ENCODE assay signal across 12 cellular contexts in genomic region chr14:100617715-100618693, GRCh38. TPM values are rescaled to one million over a fixed set of nuclear protein-coding genes. Genes with fewer than 3 reads are reported as not detected.
DNase-seq lines count a peak whose midpoint lies in the region; ATAC-seq, FAIRE-seq and TF ChIP-seq lines count a peak whose summit lies in the region.
"Had no signal": no experiment of that assay in that cellular context is flagged by ENCODE, and none has a peak within 500 bp of the region (broad histone marks: within the 10 kb centered on the region; RNA-seq: fewer than 3 reads in every experiment).

No MANE protein-coding gene starts in this region.

- H3K9me3 ChIP-seq in T-helper 17 cell (ENCODE audit: control insufficient read depth, low read length, poor library complexity, severe bottlenecking) = no peaks in the 10 kb centered on the region

- H3K27ac Mint-ChIP-seq in T-helper 17 cell = peak overlapping the region; percentile 82
- H3K27ac Mint-ChIP-seq in mesothelial cell of epicardium = no peak overlapping the region

- H3K4me1 Mint-ChIP-seq in T-helper 17 cell (peaks cover 9% of the 10 kb centered on the region), mesothelial cell of epicardium (peaks cover 11% of the 10 kb centered on the region)

- no peaks in the 10 kb centered on the region for H3K9me3 Mint-ChIP-seq in mesothelial cell of epicardium

- no peak for FAIRE-seq in GM12891 (lab: Jason Lieb, UNC)

- H3K36me3 Mint-ChIP-seq in T-helper 17 cell (ENCODE audit: low read depth) (no peaks in the 10 kb centered on the region), mesothelial cell of epicardium (no peaks in the 10 kb centered on the region)

- TF ChIP-seq POLR2A in GM12891 (IDR thresholded peaks at IDR 0.05; ENCODE audit: low read depth, low read length) = no peak

- H3K4me3 Mint-ChIP-seq in T-helper 17 cell (no peak overlapping the region), mesothelial cell of epicardium (no peak overlapping the region)

- DNase-seq in GF-D8 (lab: John Stamatoyannopoulos, UW) (peak; percentile 46), T-helper 17 cell (peak in 1 of 3 donors; percentile 5), globus pallidus (ENCODE audit: low spot score) (peak; percentile 83), retina (peak; percentile 73), mesothelial cell of epicardium (ENCODE audit: low spot score in 2 of 2, unreplicated experiment in 2 of 2) (no peak), GM12891 (ENCODE audit: insufficient read length, low spot score) (no peak), cerebellar nuclear complex (lab: John Stamatoyannopoulos, UW) (no peak)
- DNase-seq: activated CD4-positive, alpha-beta T cell treated with anti-CD3 and anti-CD28 coated beads, Interleukin-2, amount 50 U/mL, for 1 hour; effector CD4-positive, alpha-beta T cell; mesenchymal stem cell; NCI-H526 had no signal

- TF ChIP-seq CTCF in mesothelial cell of epicardium (IDR thresholded peaks at IDR 0.05; ENCODE audit: unreplicated experiment) = no peak

- no peak for ATAC-seq in T-helper 17 cell
- no peak for ATAC-seq in GM21723 (IDR thresholded peaks at IDR 0.05; ENCODE audit: unreplicated experiment)

- H3K27me3 Mint-ChIP-seq in T-helper 17 cell (no peaks in the 10 kb centered on the region), mesothelial cell of epicardium (ENCODE audit: low read depth) (peaks cover 13% of the 10 kb centered on the region)

TF ChIP-seq in GM12891, 5 proteins besides CTCF, POLR2A, EP300 and RAD21:
- no peak for TF ChIP-seq SPI1 (IDR thresholded peaks at IDR 0.05; ENCODE audit: low read depth, low read length)

RNA-seq across cellular contexts. Expression of gene BEGAIN, which starts 30.8 kb away (rescaled TPM):
- total RNA-seq in T-helper 17 cell = 1 to 10 TPM in 1 of 2 donors, under 1 TPM in 1; 0.50 to 4.5 TPM
- total RNA-seq in mesothelial cell of epicardium = 4.7 to 6.7 TPM (median 5.1 TPM) in 3 replicates
- polyA plus RNA-seq in GM12891 (2012; ENCODE audit: low read depth, missing spikeins) = 0.08 TPM

Comparison
In these comparisons a context has a peak if more than half of its experiments do, and no peak if none do; other contexts are left out.
1. DNase-seq: peak in GF-D8 (single experiment), globus pallidus (single experiment) and retina (single experiment); none in mesothelial cell of epicardium (0 of 2), GM12891 (single experiment) and cerebellar nuclear complex (0 of 2).